ENCODE assay signal across 1 cellular context in genomic region chr16:68310441-68311315, GRCh38.
TF ChIP-seq lines count a peak whose summit lies in the region.

Gene PRMT7 (plus strand): TSS chr16:68311019. CDS start chr16:68315980, 4,961 bp downstream.
Gene SLC7A6OS (minus strand): TSS chr16:68310946. CDS start chr16:68310926, 20 bp downstream.

TF ChIP-seq in HepG2, 621 proteins besides CTCF, POLR2A, EP300 and RAD21 (continued from another document and continues in another):
- TF ChIP-seq ZHX2 (IDR thresholded peaks at IDR 0.05; ENCODE audit: low read depth) (peak; percentile 81), ZHX2 (CRISPR knock-in tag; IDR thresholded peaks at IDR 0.05; ENCODE audit: borderline replicate concordance) (peak; percentile 99), ZNF296 (CRISPR knock-in tag; conservative IDR thresholded peaks at IDR 0.05) (peak; percentile 90), MEF2D (CRISPR knock-in tag; IDR thresholded peaks at IDR 0.05) (peak; percentile 98), GATAD1 (CRISPR knock-in tag; IDR thresholded peaks at IDR 0.05) (peak; percentile 99), AGO1 (IDR thresholded peaks at IDR 0.05; ENCODE audit: low read depth, low read length, poor library complexity, severe bottlenecking) (peak; percentile 87), ZNF510 (CRISPR knock-in tag; IDR thresholded peaks at IDR 0.05; ENCODE audit: low read depth) (peak; percentile 100), LBX2 (CRISPR knock-in tag; IDR thresholded peaks at IDR 0.05; ENCODE audit: borderline replicate concordance) (peak; percentile 98; the same call in 1 of the 2 replicates), RBAK (CRISPR knock-in tag; IDR thresholded peaks at IDR 0.05) (peak; percentile 76; the same call in 1 of the 2 replicates), HDAC6 (IDR thresholded peaks at IDR 0.05; ENCODE audit: low read depth, low read length) (no peak), SCMH1 (CRISPR knock-in tag; IDR thresholded peaks at IDR 0.05; ENCODE audit: borderline replicate concordance) (no peak), EHMT2 (IDR thresholded peaks at IDR 0.05; ENCODE audit: borderline replicate concordance, low read depth, low read length) (no peak), YEATS2 (CRISPR knock-in tag; IDR thresholded peaks at IDR 0.05; ENCODE audit: borderline replicate concordance) (peak; percentile 89), SYNCRIP (IDR thresholded peaks at IDR 0.05; ENCODE audit: insufficient read depth, low read depth, low read length) (no peak), KLF11 (CRISPR knock-in tag; IDR thresholded peaks at IDR 0.05) (peak; percentile 99), FOXC1 (CRISPR knock-in tag; IDR thresholded peaks at IDR 0.05; ENCODE audit: borderline replicate concordance) (peak; percentile 100), ZNF24 (IDR thresholded peaks at IDR 0.05) (no peak), FOXA3 (CRISPR knock-in tag; IDR thresholded peaks at IDR 0.05) (peak; percentile 86), CREM (IDR thresholded peaks at IDR 0.05) (peak; percentile 68), CREM (CRISPR knock-in tag; IDR thresholded peaks at IDR 0.05) (no peak), TIGD3 (CRISPR knock-in tag; IDR thresholded peaks at IDR 0.05; ENCODE audit: borderline replicate concordance) (peak; percentile 99), MATR3 (CRISPR knock-in tag; IDR thresholded peaks at IDR 0.05) (no peak), KLF6 (CRISPR knock-in tag; IDR thresholded peaks at IDR 0.05) (peak; percentile 100), CEBPG (CRISPR knock-in tag; IDR thresholded peaks at IDR 0.05) (peak; percentile 49; the same call in 1 of the 2 replicates), MAFG (CRISPR knock-in tag; IDR thresholded peaks at IDR 0.05) (no peak; the same call in 1 of the 2 replicates), RELA (CRISPR knock-in tag; IDR thresholded peaks at IDR 0.05) (peak; percentile 83), ZNF552 (CRISPR knock-in tag; IDR thresholded peaks at IDR 0.05; ENCODE audit: borderline replicate concordance) (peak; percentile 100), KDM2A (CRISPR knock-in tag; IDR thresholded peaks at IDR 0.05; ENCODE audit: borderline replicate concordance, low read depth) (peak; percentile 98), KLF12 (CRISPR knock-in tag; IDR thresholded peaks at IDR 0.05; ENCODE audit: borderline replicate concordance) (peak; percentile 99), ZBTB7A (CRISPR knock-in tag; IDR thresholded peaks at IDR 0.05) (peak; percentile 99), NR1H2 (CRISPR knock-in tag; IDR thresholded peaks at IDR 0.05; ENCODE audit: borderline replicate concordance, low read depth) (peak; percentile 99), RCOR2 (CRISPR knock-in tag; IDR thresholded peaks at IDR 0.05) (peak; percentile 92), ZBTB25 (CRISPR knock-in tag; IDR thresholded peaks at IDR 0.05) (peak; percentile 98; the same call in 1 of the 2 replicates), SNAPC2 (CRISPR knock-in tag; IDR thresholded peaks at IDR 0.05) (peak; percentile 99), ZNF446 (CRISPR knock-in tag; IDR thresholded peaks at IDR 0.05) (peak; percentile 99), ZNF775 (CRISPR knock-in tag; IDR thresholded peaks at IDR 0.05; ENCODE audit: borderline replicate concordance) (peak; percentile 97), ZNF234 (CRISPR knock-in tag; conservative IDR thresholded peaks at IDR 0.05) (no peak), PHF5A (CRISPR knock-in tag; IDR thresholded peaks at IDR 0.05; ENCODE audit: low read depth, unreplicated experiment) (peak; percentile 77), SNAI1 (CRISPR knock-in tag; IDR thresholded peaks at IDR 0.05; ENCODE audit: borderline replicate concordance) (peak; percentile 100), NRL (CRISPR knock-in tag; IDR thresholded peaks at IDR 0.05; ENCODE audit: borderline replicate concordance) (peak; percentile 100), GABPA (IDR thresholded peaks at IDR 0.05; ENCODE audit: low read depth, low read length) (no peak), GABPA (CRISPR knock-in tag; IDR thresholded peaks at IDR 0.05; ENCODE audit: low read depth) (peak; percentile 82), DZIP1 (CRISPR knock-in tag; IDR thresholded peaks at IDR 0.05) (peak; percentile 100), RNF219 (CRISPR knock-in tag; IDR thresholded peaks at IDR 0.05) (peak; percentile 100), ZBTB14 (CRISPR knock-in tag; IDR thresholded peaks at IDR 0.05) (peak; percentile 76), CBX5 (CRISPR knock-in tag; IDR thresholded peaks at IDR 0.05; ENCODE audit: borderline replicate concordance) (peak; percentile 98), ZXDC (CRISPR knock-in tag; IDR thresholded peaks at IDR 0.05) (peak; percentile 98; the same call in 1 of the 2 replicates), ZFX (CRISPR knock-in tag; IDR thresholded peaks at IDR 0.05; ENCODE audit: low read depth) (peak; percentile 96), PRMT3 (CRISPR knock-in tag; IDR thresholded peaks at IDR 0.05; ENCODE audit: borderline replicate concordance, low read depth) (peak; percentile 99), SAFB2 (CRISPR knock-in tag; IDR thresholded peaks at IDR 0.05; ENCODE audit: borderline replicate concordance, low read depth) (no peak; the same call in 1 of the 2 replicates), ZNF549 (CRISPR knock-in tag; IDR thresholded peaks at IDR 0.05) (peak; percentile 83; the same call in 1 of the 2 replicates)
